1 cellular context compared by ENCODE assay signal in genomic region chr10:126177414-126178030, GRCh38.
TF ChIP-seq lines count a peak whose summit lies in the region.

No MANE protein-coding gene starts in this region.

TF ChIP-seq in H1, 55 proteins besides CTCF, POLR2A, EP300 and RAD21 (continued from another document):
- TF ChIP-seq POLR2AphosphoS5 (IDR thresholded peaks at IDR 0.05; ENCODE audit: low read depth, low read length) (no peak), YY1 (IDR thresholded peaks at IDR 0.05; ENCODE audit: low read depth, low read length) (no peak), TAF1 (IDR thresholded peaks at IDR 0.05; ENCODE audit: low read depth, low read length) (0 out of 2 replicates have a peak, but pooled peaks have one; percentile 28), ATF3 (IDR thresholded peaks at IDR 0.05; ENCODE audit: insufficient read depth, low read depth, low read length) (no peak), SIRT6 (IDR thresholded peaks at IDR 0.05; ENCODE audit: low read length) (no peak), TCF12 (IDR thresholded peaks at IDR 0.05; ENCODE audit: low read depth, low read length) (no peak), CHD7 (IDR thresholded peaks at IDR 0.05; ENCODE audit: insufficient replicate concordance, low read length) (peak; percentile 84), KDM4A (IDR thresholded peaks at IDR 0.05; ENCODE audit: low read depth, low read length, severe bottlenecking) (no peak), TEAD4 (IDR thresholded peaks at IDR 0.05; ENCODE audit: low read depth, low read length) (no peak), CEBPB (IDR thresholded peaks at IDR 0.05; ENCODE audit: low read depth, low read length) (no peak), MAFK (IDR thresholded peaks at IDR 0.05; ENCODE audit: low read depth, low read length) (no peak), CHD1 (IDR thresholded peaks at IDR 0.05; ENCODE audit: low read depth, low read length) (no peak), GTF2F1 (IDR thresholded peaks at IDR 0.05; ENCODE audit: borderline replicate concordance, low read depth, low read length) (no peak), BCL11A (IDR thresholded peaks at IDR 0.05; ENCODE audit: low read depth in 2 of 2, low read length in 2 of 2) (no peak), CREB1 (IDR thresholded peaks at IDR 0.05) (no peak), ATF2 (IDR thresholded peaks at IDR 0.05; ENCODE audit: low read length) (no peak), USF2 (IDR thresholded peaks at IDR 0.05; ENCODE audit: low read length) (no peak), SIN3A (conservative IDR thresholded peaks at IDR 0.05 in 1 of 2, IDR thresholded peaks at IDR 0.05 in 1 of 2; ENCODE audit: low read depth in 1 of 2, low read length in 2 of 2) (no peak), SP2 (IDR thresholded peaks at IDR 0.05; ENCODE audit: low read length) (no peak), SP1 (IDR thresholded peaks at IDR 0.05; ENCODE audit: low read depth, low read length) (0 out of 2 replicates have a peak, but pooled peaks have one; percentile 18), FOSL1 (IDR thresholded peaks at IDR 0.05; ENCODE audit: insufficient read depth, low read depth, low read length) (no peak), POU5F1 (IDR thresholded peaks at IDR 0.05; ENCODE audit: low read depth, low read length) (peak; percentile 40; the same call in 1 of the 2 replicates), RFX5 (IDR thresholded peaks at IDR 0.05; ENCODE audit: borderline replicate concordance, low read depth, low read length) (no peak), RBBP5 (IDR thresholded peaks at IDR 0.05; ENCODE audit: borderline replicate concordance, low read depth, low read length) (no peak), KDM1A (IDR thresholded peaks at IDR 0.05; ENCODE audit: borderline replicate concordance, low read length) (no peak), TBP (IDR thresholded peaks at IDR 0.05; ENCODE audit: low read depth, low read length) (no peak), JUN (IDR thresholded peaks at IDR 0.05; ENCODE audit: low read depth, low read length) (no peak), SUZ12 (IDR thresholded peaks at IDR 0.05; ENCODE audit: low read length) (no peak), HDAC6 (IDR thresholded peaks at IDR 0.05; ENCODE audit: low read depth, low read length) (no peak), E2F6 (IDR thresholded peaks at IDR 0.05) (no peak)
TF ChIP-seq in H1: peak in this region for 4.
